17 cellular contexts compared by ENCODE assay signal in the genomic region with DNA sequence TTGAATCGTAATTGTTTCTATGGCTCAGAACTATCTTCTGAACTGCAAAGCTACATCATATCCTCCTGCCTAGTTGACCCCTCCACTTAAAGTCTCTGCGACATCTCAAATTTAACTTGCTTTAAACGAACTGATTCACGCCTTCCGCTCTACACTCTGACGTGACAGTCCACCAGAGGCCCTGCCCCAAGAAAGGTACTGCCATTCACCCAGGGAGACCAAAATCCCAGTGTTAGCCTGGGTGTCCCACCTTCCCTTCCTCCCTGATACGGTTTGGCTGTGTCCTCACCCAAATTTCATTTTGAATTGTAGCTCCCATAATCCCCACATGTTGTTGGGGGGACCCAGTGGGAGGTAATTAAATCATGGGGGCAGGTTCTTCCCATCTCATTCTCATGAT.
A peak's percentile ranks its signal among the peaks of the same experiment; 100 is the strongest.
DNase-seq lines count a peak whose midpoint lies in the region; ATAC-seq, FAIRE-seq and TF ChIP-seq lines count a peak whose summit lies in the region.
"Had no signal": no experiment of that assay in that cellular context is flagged by ENCODE, and none has a peak within 500 bp of the region (broad histone marks: within the 10 kb centered on the region; RNA-seq: fewer than 3 reads in every experiment).

No MANE protein-coding gene starts in this region.

- DNase-seq in astrocyte (ENCODE audit: low read depth) = no peak
- no peak for DNase-seq in endothelial cell of umbilical vein (ENCODE audit: low read depth, low spot score)
- no peak for DNase-seq in thoracic aorta (ENCODE audit: low spot score)
- DNase-seq in T-helper 2 cell treated with Interferon-gamma antibody and Interleukin-4, amounts not matched to agents 5 μg/mL and 100 μg/mL, for 36 hours (ENCODE audit: low spot score) = no peak
- no peak for DNase-seq in cerebellar cortex (ENCODE audit: low spot score)
- DNase-seq: Caco-2; CD4-positive, CD25-positive, alpha-beta regulatory T cell; DMS53; KBM-7; NCI-H1436 treated with DMSO at 0.1 percent for 48 hours; NCI-H2081 treated with DMSO at 0.1 percent for 48 hours; NCI-H524 treated with DMSO at 0.1 percent for 48 hours had no signal

- no peak overlapping the region for H3K9ac ChIP-seq in astrocyte (ENCODE audit: low read length)
- H3K9ac ChIP-seq in endothelial cell of umbilical vein (replicated peaks; ENCODE audit: extremely low read depth, insufficient read depth, low read length) = no peak overlapping the region

- FAIRE-seq in astrocyte (lab: Jason Lieb, UNC) (no peak), endothelial cell of umbilical vein (lab: Jason Lieb, UNC) (no peak)

- H3K4me3 Mint-ChIP-seq in astrocyte (ENCODE audit: unreplicated experiment) = no peak overlapping the region
- H3K4me3 Mint-ChIP-seq in T-helper 2 cell treated with Interferon-gamma antibody and Interleukin-4, amounts not matched to agents 5 μg/mL and 100 μg/mL, for 36 hours = no peak overlapping the region
- H3K4me3 Mint-ChIP-seq: B cell; CD4-positive, CD25-positive, alpha-beta regulatory T cell had no signal

- peaks cover 36% of the 10 kb centered on the region for H3K4me1 Mint-ChIP-seq in astrocyte (ENCODE audit: low read depth, unreplicated experiment)
- no peaks in the 10 kb centered on the region for H3K4me1 Mint-ChIP-seq in T-helper 2 cell treated with Interferon-gamma antibody and Interleukin-4, amounts not matched to agents 5 μg/mL and 100 μg/mL, for 36 hours (ENCODE audit: low read depth)
- H3K4me1 Mint-ChIP-seq: B cell; CD4-positive, CD25-positive, alpha-beta regulatory T cell had no signal

- H3K27me3 ChIP-seq in astrocyte (ENCODE audit: insufficient read depth, low read length) (no peaks in the 10 kb centered on the region), endothelial cell of umbilical vein (ENCODE audit: control insufficient read depth in 2 of 2, insufficient read depth in 2 of 2, low read length in 2 of 2) (no peaks in the 10 kb centered on the region), muscle layer of duodenum (ENCODE audit: low read depth, low read length) (no peaks in the 10 kb centered on the region), thoracic aorta (replicated peaks; ENCODE audit: insufficient read depth) (no peaks in the 10 kb centered on the region)

- H3K27me3 Mint-ChIP-seq in astrocyte (ENCODE audit: low read depth, unreplicated experiment) = no peaks in the 10 kb centered on the region
- peaks cover 13% of the 10 kb centered on the region for H3K27me3 Mint-ChIP-seq in T-helper 2 cell treated with Interferon-gamma antibody and Interleukin-4, amounts not matched to agents 5 μg/mL and 100 μg/mL, for 36 hours (ENCODE audit: low read depth)

- no peak for TF ChIP-seq CTCF in astrocyte (IDR thresholded peaks at IDR 0.05; ENCODE audit: insufficient read depth, low read depth, low read length)
- no peak for TF ChIP-seq CTCF in endothelial cell of umbilical vein (IDR thresholded peaks at IDR 0.05; ENCODE audit: extremely low read depth in 1 of 2, insufficient read depth in 1 of 2, low read depth in 1 of 2, low read length in 2 of 2)
- no peak for TF ChIP-seq CTCF in thoracic aorta (IDR thresholded peaks at IDR 0.05)

- H3K4me2 ChIP-seq in astrocyte (ENCODE audit: low read length) (no peak overlapping the region), endothelial cell of umbilical vein (ENCODE audit: insufficient read depth, low read length) (peak overlapping the region; percentile 44)

- H3K79me2 ChIP-seq in astrocyte (ENCODE audit: insufficient read depth, low read length) (no peaks in the 10 kb centered on the region), endothelial cell of umbilical vein (ENCODE audit: control insufficient read depth, insufficient read depth, low read length) (no peaks in the 10 kb centered on the region)

- no peak for TF ChIP-seq POLR2A in endothelial cell of umbilical vein (IDR thresholded peaks at IDR 0.05; ENCODE audit: low read depth, low read length)
- no peak for TF ChIP-seq POLR2A in GM18505 (IDR thresholded peaks at IDR 0.05; ENCODE audit: borderline replicate concordance, extremely low read depth, insufficient read depth, insufficient read length)

- POLR2A ChIA-PET in endothelial cell of umbilical vein (lab: Charles Lee) = no interaction called here

- no peaks in the 10 kb centered on the region for H4K20me1 ChIP-seq in astrocyte (ENCODE audit: insufficient read depth, low read length)
- no peaks in the 10 kb centered on the region for H4K20me1 ChIP-seq in endothelial cell of umbilical vein (replicated peaks; ENCODE audit: control insufficient read depth, extremely low read depth, insufficient read depth, low read length)

- no peaks in the 10 kb centered on the region for H3K9me3 ChIP-seq in astrocyte (ENCODE audit: insufficient read depth, low read depth, low read length)
- no peaks in the 10 kb centered on the region for H3K9me3 ChIP-seq in endothelial cell of umbilical vein (replicated peaks; ENCODE audit: control insufficient read depth, insufficient read depth, low read length)
- H3K9me3 ChIP-seq in muscle layer of duodenum (ENCODE audit: control insufficient read depth in 1 of 2, low read length in 2 of 2) = no peaks in the 10 kb centered on the region
- no peaks in the 10 kb centered on the region for H3K9me3 ChIP-seq in thoracic aorta
- H3K9me3 ChIP-seq: Caco-2, HAP-1 had no signal

- H3K9me1 ChIP-seq in endothelial cell of umbilical vein (replicated peaks; ENCODE audit: control insufficient read depth, extremely low read depth, insufficient read depth, low read length) = no peaks in the 10 kb centered on the region

- peaks cover 2% of the 10 kb centered on the region for H3K9me3 Mint-ChIP-seq in astrocyte (ENCODE audit: unreplicated experiment)
- H3K9me3 Mint-ChIP-seq in T-helper 2 cell treated with Interferon-gamma antibody and Interleukin-4, amounts not matched to agents 5 μg/mL and 100 μg/mL, for 36 hours = no peaks in the 10 kb centered on the region

- BruUV-seq in endothelial cell of umbilical vein (replicated peaks; lab: Mats Ljungman, UMichigan) = no TSS peak

- CTCF ChIA-PET in endothelial cell of umbilical vein (lab: Charles Lee) = no interaction called here

- dilution Hi-C loops in endothelial cell of umbilical vein (cut with MboI; ENCODE audit: extremely low pct_ligation_motif_present, low sequenced_read_pairs) = no loop called here

- H3K4me3 ChIP-seq in astrocyte (ENCODE audit: insufficient read depth, low read depth, low read length) (no peak overlapping the region), endothelial cell of umbilical vein (replicated peaks in 1 of 3; ENCODE audit: insufficient read depth in 1 of 3, low read depth in 1 of 3, low read length in 3 of 3) (no peak overlapping the region), muscle layer of duodenum (ENCODE audit: low read depth in 1 of 2, low read length in 2 of 2) (peak overlapping the region in 1 of 2 donors; percentile 9), thoracic aorta (no peak overlapping the region)
- H3K4me3 ChIP-seq: HAP-1 had no signal

- H3K27ac Mint-ChIP-seq in astrocyte (ENCODE audit: unreplicated experiment) = peak overlapping the region; percentile 82
- H3K27ac Mint-ChIP-seq in T-helper 2 cell treated with Interferon-gamma antibody and Interleukin-4, amounts not matched to agents 5 μg/mL and 100 μg/mL, for 36 hours = no peak overlapping the region
- H3K27ac Mint-ChIP-seq: B cell; CD4-positive, CD25-positive, alpha-beta regulatory T cell had no signal

- H3K27ac ChIP-seq in astrocyte (ENCODE audit: low read depth, low read length) (no peak overlapping the region), endothelial cell of umbilical vein (ENCODE audit: insufficient read depth, low read depth, low read length) (peak overlapping the region; percentile 38), muscle layer of duodenum (ENCODE audit: low read length) (peak overlapping the region; percentile 76), thoracic aorta (peak overlapping the region; percentile 87 to 89)

- H2AFZ ChIP-seq in astrocyte (ENCODE audit: low read depth, low read length) = no peak overlapping the region
- H2AFZ ChIP-seq in endothelial cell of umbilical vein (ENCODE audit: low read depth, low read length) = peak overlapping the region; percentile 89

- no peaks in the 10 kb centered on the region for H3K36me3 Mint-ChIP-seq in astrocyte (ENCODE audit: low read depth, unreplicated experiment)
- no peaks in the 10 kb centered on the region for H3K36me3 Mint-ChIP-seq in T-helper 2 cell treated with Interferon-gamma antibody and Interleukin-4, amounts not matched to agents 5 μg/mL and 100 μg/mL, for 36 hours (ENCODE audit: low read depth)
- H3K36me3 Mint-ChIP-seq: CD4-positive, CD25-positive, alpha-beta regulatory T cell had no signal

- H3K4me1 ChIP-seq in astrocyte (ENCODE audit: insufficient read depth, low read length) = no peaks in the 10 kb centered on the region
- H3K4me1 ChIP-seq in endothelial cell of umbilical vein (ENCODE audit: control insufficient read depth, extremely low read depth, insufficient read depth, low read length) = peaks cover 16% of the 10 kb centered on the region
- peaks cover 0 to 3% of the 10 kb centered on the region in 2 donors for H3K4me1 ChIP-seq in muscle layer of duodenum (ENCODE audit: control insufficient read depth in 1 of 2, insufficient read depth in 2 of 2, low read length in 2 of 2)
- peaks cover 10 to 36% of the 10 kb centered on the region in 2 donors for H3K4me1 ChIP-seq in thoracic aorta (ENCODE audit: control insufficient read depth in 1 of 2, low read depth in 2 of 2)
- H3K4me1 ChIP-seq: Caco-2, HAP-1 had no signal

- intact Hi-C loops in endothelial cell of umbilical vein (cut with micrococcal nuclease) = loop anchor here (1.0 to 10.0 kb wide), 3 partner anchors 8 to 614 kb away; a partner anchor contains a TSS

- no peak for ATAC-seq in thoracic aorta (ENCODE audit: insufficient number of reproducible peaks, low FRiP score, low read depth)
- ATAC-seq in GM18505 (IDR thresholded peaks at IDR 0.05; ENCODE audit: unreplicated experiment) = no peak
- ATAC-seq in HG03457 (IDR thresholded peaks at IDR 0.05; ENCODE audit: unreplicated experiment) = no peak

- H3K36me3 ChIP-seq in astrocyte (ENCODE audit: insufficient read depth, low read length) = no peaks in the 10 kb centered on the region
- no peaks in the 10 kb centered on the region for H3K36me3 ChIP-seq in endothelial cell of umbilical vein (ENCODE audit: control insufficient read depth in 2 of 2, extremely low read depth in 1 of 2, insufficient read depth in 2 of 2, low read length in 2 of 2)
- H3K36me3 ChIP-seq in muscle layer of duodenum (ENCODE audit: control insufficient read depth in 1 of 2, insufficient read depth in 2 of 2, low read length in 2 of 2) = no peaks in the 10 kb centered on the region
- peaks cover 9% of the 10 kb centered on the region for H3K36me3 ChIP-seq in thoracic aorta
- H3K36me3 ChIP-seq: HAP-1 had no signal

TF ChIP-seq in endothelial cell of umbilical vein, 7 proteins besides CTCF, POLR2A, EP300 and RAD21 (continues in another document):
- no peak for TF ChIP-seq POLR2AphosphoS5 (IDR thresholded peaks at IDR 0.05; ENCODE audit: insufficient read depth, low read depth, low read length)
- no peak for TF ChIP-seq GATA2 (IDR thresholded peaks at IDR 0.05; ENCODE audit: insufficient read depth, insufficient read length, low read depth, low read length)
- TF ChIP-seq, protein P1, sequence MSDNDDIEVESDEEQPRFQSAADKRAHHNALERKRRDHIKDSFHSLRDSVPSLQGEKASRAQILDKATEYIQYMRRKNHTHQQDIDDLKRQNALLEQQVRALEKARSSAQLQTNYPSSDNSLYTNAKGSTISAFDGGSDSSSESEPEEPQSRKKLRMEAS (IDR thresholded peaks at IDR 0.05; ENCODE audit: insufficient read depth, insufficient read length) = no peak
